ENCODE assay signal across 2 cellular contexts in genomic region chr11:134800826-134801225, GRCh38.
A peak's percentile ranks its signal among the peaks of the same experiment; 100 is the strongest.
TF ChIP-seq lines count a peak whose summit lies in the region.

No MANE protein-coding gene starts in this region.

TF ChIP-seq in HEK293, 187 proteins besides CTCF, POLR2A, EP300 and RAD21:
- TF ChIP-seq ZNF704 (tag by site-specific recombination; IDR thresholded peaks at IDR 0.05) (no peak), ZFHX2 (tag by site-specific recombination; conservative IDR thresholded peaks at IDR 0.05) (peak; percentile 24; the same call in 1 of the 2 replicates), ZNF501 (tag by site-specific recombination; IDR thresholded peaks at IDR 0.05) (no peak), EGR2 (tag by site-specific recombination; IDR thresholded peaks at IDR 0.05; ENCODE audit: low read depth) (peak; percentile 46; the same call in 1 of the 2 replicates), ZNF2 (tag by site-specific recombination; IDR thresholded peaks at IDR 0.05) (no peak)

TF ChIP-seq in H1, 55 proteins besides CTCF, POLR2A, EP300 and RAD21 (continued from another document):
- TF ChIP-seq USF2 (IDR thresholded peaks at IDR 0.05; ENCODE audit: low read length), result no peak
- TF ChIP-seq CEBPB (IDR thresholded peaks at IDR 0.05; ENCODE audit: low read depth, low read length), result no peak
- TF ChIP-seq SAP30 (IDR thresholded peaks at IDR 0.05; ENCODE audit: insufficient read depth, insufficient replicate concordance, low read length), result no peak
- no peak for TF ChIP-seq TEAD4 (IDR thresholded peaks at IDR 0.05; ENCODE audit: low read depth, low read length)
- TF ChIP-seq RBBP5 (IDR thresholded peaks at IDR 0.05; ENCODE audit: borderline replicate concordance, low read depth, low read length), result no peak
- no peak for TF ChIP-seq E2F6 (IDR thresholded peaks at IDR 0.05)
- TF ChIP-seq EGR1 (IDR thresholded peaks at IDR 0.05; ENCODE audit: borderline replicate concordance, low read depth, low read length), result no peak
- TF ChIP-seq TAF7 (optimal IDR thresholded peaks at IDR 0.05; ENCODE audit: borderline replicate concordance, low read depth, low read length), result no peak
- no peak for TF ChIP-seq RNF2 (IDR thresholded peaks at IDR 0.05; ENCODE audit: borderline replicate concordance, low read depth, low read length, missing control alignments, poor library complexity, severe bottlenecking)
- TF ChIP-seq SIRT6 (IDR thresholded peaks at IDR 0.05; ENCODE audit: low read length), result no peak
- no peak for TF ChIP-seq TBP (IDR thresholded peaks at IDR 0.05; ENCODE audit: low read depth, low read length)
- no peak for TF ChIP-seq SRF (IDR thresholded peaks at IDR 0.05; ENCODE audit: low read depth, low read length)
- no peak for TF ChIP-seq CTBP2 (IDR thresholded peaks at IDR 0.05; ENCODE audit: borderline replicate concordance, insufficient read depth, insufficient read length, low read length)
- no peak for TF ChIP-seq CBX5 (IDR thresholded peaks at IDR 0.05; ENCODE audit: low read depth, low read length)
- TF ChIP-seq GABPA (IDR thresholded peaks at IDR 0.05; ENCODE audit: borderline replicate concordance, insufficient read depth, low read length), result no peak
- no peak for TF ChIP-seq KDM4A (IDR thresholded peaks at IDR 0.05; ENCODE audit: low read depth, low read length, severe bottlenecking)
- no peak for TF ChIP-seq EZH2 (IDR thresholded peaks at IDR 0.05; ENCODE audit: low read depth, low read length, severe bottlenecking)
- no peak for TF ChIP-seq CHD7 (IDR thresholded peaks at IDR 0.05; ENCODE audit: insufficient replicate concordance, low read length)
- TF ChIP-seq TCF12 (IDR thresholded peaks at IDR 0.05; ENCODE audit: low read depth, low read length), result no peak
